ENCODE assay signal across 8 cellular contexts in genomic region chr5:95631991-95632675, GRCh38. TPM values are rescaled to one million over a fixed set of nuclear protein-coding genes. Genes with fewer than 3 reads are reported as not detected.
DNase-seq lines count a peak whose midpoint lies in the region; ATAC-seq and TF ChIP-seq lines count a peak whose summit lies in the region.

No MANE protein-coding gene starts in this region.

- no peak overlapping the region for H2AK5ac ChIP-seq in neuronal stem cell (ENCODE audit: low read depth, low read length)

- H3K36me3 ChIP-seq in neuronal stem cell (replicated peaks in 1 of 2; ENCODE audit: control insufficient read depth in 2 of 2, insufficient read depth in 2 of 2, low read length in 2 of 2) = no peaks in the 10 kb centered on the region
- no peaks in the 10 kb centered on the region for H3K36me3 ChIP-seq in prostate gland

- ATAC-seq in GM18909 (IDR thresholded peaks at IDR 0.05; ENCODE audit: poor library complexity, unreplicated experiment) = peak; percentile 94
- peak; percentile 51 for ATAC-seq in HG03039 (IDR thresholded peaks at IDR 0.05; ENCODE audit: unreplicated experiment)
- ATAC-seq in T-cell (replicated peaks in 1 of 4) = peak; percentile 99 to 100 (median 100)
- ATAC-seq in activated naive CD8-positive, alpha-beta T cell treated with anti-CD3 and anti-CD28 coated beads, Interleukin-2, amount 50 U/mL, for 24 hours = peak; percentile 100

- H2BK120ac ChIP-seq in neuronal stem cell (ENCODE audit: low read depth, low read length) = no peak overlapping the region

- H3K14ac ChIP-seq in neuronal stem cell (ENCODE audit: low read length) = no peak overlapping the region

- WGBS in neuronal stem cell (ENCODE audit: extremely low coverage in 2 of 2, insufficient read length in 2 of 2, insufficient replicate concordance in 1 of 2), 2 donors = no CpG with 5 or more reads among the region's 4 CpGs
- WGBS in prostate gland = 84% methylated on average over 4 of the region's 4 CpGs

- no peak overlapping the region for H3K4me2 ChIP-seq in neuronal stem cell (ENCODE audit: insufficient read depth, low read length, poor library complexity, severe bottlenecking)

- H3K4me1 ChIP-seq in neuronal stem cell (ENCODE audit: control insufficient read depth in 2 of 2, insufficient read depth in 1 of 2, low read depth in 1 of 2, low read length in 2 of 2) (no peaks in the 10 kb centered on the region), prostate gland (replicated peaks) (no peaks in the 10 kb centered on the region)

- intact Hi-C loops in prostate gland (cut with DNase I) = no loop called here

- H3K4ac ChIP-seq in neuronal stem cell (ENCODE audit: low read length) = no peak overlapping the region

- peaks cover 24 to 31% (median 26%) of the 10 kb centered on the region in 3 donors for H3K4me1 Mint-ChIP-seq in T-cell
- peaks cover 20% of the 10 kb centered on the region for H3K4me1 Mint-ChIP-seq in activated naive CD8-positive, alpha-beta T cell treated with anti-CD3 and anti-CD28 coated beads, Interleukin-2, amount 50 U/mL, for 24 hours

- H2BK12ac ChIP-seq in neuronal stem cell (ENCODE audit: low read length) = no peak overlapping the region

- H3K79me1 ChIP-seq in neuronal stem cell (ENCODE audit: low read depth, low read length) = no peaks in the 10 kb centered on the region

- H2BK15ac ChIP-seq in neuronal stem cell (ENCODE audit: low read length) = no peak overlapping the region

- H4K91ac ChIP-seq in neuronal stem cell (ENCODE audit: low read depth, low read length, poor library complexity) = no peak overlapping the region

- no peaks in the 10 kb centered on the region for H3K27me3 ChIP-seq in neuronal stem cell (ENCODE audit: control insufficient read depth in 3 of 3, insufficient read depth in 3 of 3, low read depth in 1 of 3, low read length in 3 of 3)
- no peaks in the 10 kb centered on the region for H3K27me3 ChIP-seq in prostate gland (replicated peaks; ENCODE audit: insufficient read depth)

- H3K18ac ChIP-seq in neuronal stem cell (ENCODE audit: low read length) = no peak overlapping the region

- H3K4me3 Mint-ChIP-seq in T-cell = peak overlapping the region in 2 of 3 donors; percentile 46 to 48
- peak overlapping the region; percentile 46 for H3K4me3 Mint-ChIP-seq in activated naive CD8-positive, alpha-beta T cell treated with anti-CD3 and anti-CD28 coated beads, Interleukin-2, amount 50 U/mL, for 24 hours

- no peak overlapping the region for H4K8ac ChIP-seq in neuronal stem cell (ENCODE audit: low read depth, low read length)

- H3K9me3 ChIP-seq in neuronal stem cell (replicated peaks in 1 of 2; ENCODE audit: control insufficient read depth in 2 of 2, insufficient read depth in 1 of 2, low read depth in 1 of 2, low read length in 2 of 2) = peaks cover 0 to 8% of the 10 kb centered on the region in 2 donors
- no peaks in the 10 kb centered on the region for H3K9me3 ChIP-seq in prostate gland

- no peak overlapping the region for H3K4me3 ChIP-seq in neuronal stem cell (ENCODE audit: low read length in 2 of 2)
- H3K4me3 ChIP-seq in prostate gland = no peak overlapping the region

- H2AFZ ChIP-seq in neuronal stem cell (ENCODE audit: low read length) = peak overlapping the region; percentile 3

- H3K23ac ChIP-seq in neuronal stem cell (ENCODE audit: low read depth, low read length, poor library complexity) = no peak overlapping the region

- H2BK5ac ChIP-seq in neuronal stem cell (ENCODE audit: low read length) = no peak overlapping the region

- DNase-seq in T-cell (peak; percentile 37 to 79 (median 62)), neuronal stem cell (ENCODE audit: low spot score) (no peak), hippocampal formation (lab: John Stamatoyannopoulos, UW) (no peak), prostate gland (ENCODE audit: low spot score) (no peak), caudate nucleus (lab: John Stamatoyannopoulos, UW) (no peak)
- peak; percentile 60 for DNase-seq in activated naive CD8-positive, alpha-beta T cell treated with anti-CD3 and anti-CD28 coated beads, Interleukin-2, amount 50 U/mL, for 24 hours

- H3K9ac ChIP-seq in neuronal stem cell (ENCODE audit: low read depth, low read length, poor library complexity) = no peak overlapping the region

- peaks cover 2% of the 10 kb centered on the region for H3K36me3 Mint-ChIP-seq in T-cell
- H3K36me3 Mint-ChIP-seq in activated naive CD8-positive, alpha-beta T cell treated with anti-CD3 and anti-CD28 coated beads, Interleukin-2, amount 50 U/mL, for 24 hours (ENCODE audit: low read depth) = peaks cover 4% of the 10 kb centered on the region

- CTCF ChIA-PET in T-cell (lab: Charles Lee) = interaction anchor here (0.6 to 2.6 kb wide), 9 partner anchors 9 to 175 kb away, joined by 3 to 26 read pairs (median 4); partner anchors contain the start of genes RFESD (in 2 of the 2), ARSK (in 1 of the 2) and SKIC3 (in 1 of the 2)

- H3K27ac Mint-ChIP-seq in T-cell = peak overlapping the region; percentile 90 to 98
- peak overlapping the region; percentile 96 for H3K27ac Mint-ChIP-seq in activated naive CD8-positive, alpha-beta T cell treated with anti-CD3 and anti-CD28 coated beads, Interleukin-2, amount 50 U/mL, for 24 hours

- peaks cover 0 to 5% (median 0%) of the 10 kb centered on the region in 3 donors for H3K9me3 Mint-ChIP-seq in T-cell
- H3K9me3 Mint-ChIP-seq in activated naive CD8-positive, alpha-beta T cell treated with anti-CD3 and anti-CD28 coated beads, Interleukin-2, amount 50 U/mL, for 24 hours = peaks cover 21% of the 10 kb centered on the region

- no peak for TF ChIP-seq CTCF in prostate gland (IDR thresholded peaks at IDR 0.05)

- no peaks in the 10 kb centered on the region for H3K27me3 Mint-ChIP-seq in T-cell
- H3K27me3 Mint-ChIP-seq in activated naive CD8-positive, alpha-beta T cell treated with anti-CD3 and anti-CD28 coated beads, Interleukin-2, amount 50 U/mL, for 24 hours = no peaks in the 10 kb centered on the region

- POLR2A ChIA-PET in T-cell (lab: Charles Lee) = interaction anchor here (0.5 to 2.2 kb wide), 4 partner anchors 9 to 332 kb away, joined by 3 to 17 read pairs (median 8); partner anchors contain the start of gene RFESD (in 1 of the 2)

- no peak for TF ChIP-seq POLR2A in prostate gland (IDR thresholded peaks at IDR 0.05)

- H3K27ac ChIP-seq in neuronal stem cell (replicated peaks; ENCODE audit: low read length) (no peak overlapping the region), prostate gland (no peak overlapping the region), caudate nucleus (ENCODE audit: low read depth, low read length) (no peak overlapping the region)

RNA-seq across cellular contexts. Expression of gene GPR150, which starts 12.2 kb away (rescaled TPM):
- total RNA-seq in T-cell = 1 to 10 TPM; 1.2 to 2.2 (median 1.6) TPM
- polyA plus RNA-seq in neuronal stem cell (2013, experiment 1 of 2) = 0.22 TPM
- 0.21 TPM for polyA plus RNA-seq in neuronal stem cell (2013, experiment 2 of 2)
- total RNA-seq in prostate gland = 1 to 10 TPM in 1 of 2 donors, under 1 TPM in 1; 0.51 to 3.0 TPM

RNA-seq across cellular contexts. Expression of gene RFESD, which starts 14.4 kb away (rescaled TPM):
- total RNA-seq in T-cell (1 to 10 TPM; 4.2 to 8.3 (median 5.6) TPM), prostate gland (10 to 100 TPM in 1 of 2 donors, 1 to 10 TPM in 1; 4.0 to 14.8 TPM)
- 4.0 TPM for polyA plus RNA-seq in neuronal stem cell (2013, experiment 1 of 2)
- 3.6 TPM for polyA plus RNA-seq in neuronal stem cell (2013, experiment 2 of 2)

RNA-seq across cellular contexts. Expression of gene SPATA9, which starts 50.7 kb away (rescaled TPM):
- total RNA-seq in T-cell (not detected), prostate gland (1 to 10 TPM in 1 of 2 donors, not detected in 1; 2.3 TPM)
- polyA plus RNA-seq in neuronal stem cell (2013, experiment 1 of 2) = 0.11 TPM
- polyA plus RNA-seq in neuronal stem cell (2013, experiment 2 of 2) = 0.06 TPM

Comparison
In these comparisons a context has a peak if more than half of its experiments do, and no peak if none do; other contexts are left out.
1. DNase-seq: peak in T-cell (34 of 34) and activated naive CD8-positive, alpha-beta T cell treated with anti-CD3 and anti-CD28 coated beads, Interleukin-2, amount 50 U/mL, for 24 hours (single experiment); none in neuronal stem cell (single experiment), hippocampal formation (0 of 2), prostate gland (single experiment) and caudate nucleus (0 of 61).
2. Peak in every context shown above with its lines, with median percentiles within 50 percentile points of each other: ATAC-seq.